8 cellular contexts compared by ENCODE assay signal in genomic region chr2:136327162-136327852, GRCh38.
DNase-seq lines count a peak whose midpoint lies in the region; ATAC-seq and TF ChIP-seq lines count a peak whose summit lies in the region.

No MANE protein-coding gene starts in this region.

- ATAC-seq in activated CD8-positive, alpha-beta T cell treated with anti-CD3 and anti-CD28 coated beads, Interleukin-2, amount 10 ng/mL, durations not matched to agents 7 days and 5 days, result peak; percentile 97

- DNase-seq in COLO668 (lab: John Stamatoyannopoulos, UW; ENCODE audit: unreplicated experiment), result peak; percentile 50
- peak; percentile 67 for DNase-seq in GM20000 (ENCODE audit: low spot score)
- peak; percentile 73 for DNase-seq in HT1080 (ENCODE audit: low read depth)
- peak; percentile 78 for DNase-seq in activated CD8-positive, alpha-beta T cell treated with anti-CD3 and anti-CD28 coated beads, Interleukin-2, amount 10 ng/mL, durations not matched to agents 7 days and 5 days
- DNase-seq in globus pallidus (ENCODE audit: low spot score), result peak; percentile 12
- peak; percentile 66 for DNase-seq in stimulated activated CD8-positive, alpha-beta memory T cell treated with anti-CD3 and anti-CD28 coated beads, Interleukin-12 subunit alpha, Interleukin-12 subunit beta, amount 100 ng/mL, for 1 hour (ENCODE audit: low read depth)
- no peak for DNase-seq in AG20443 (ENCODE audit: low spot score)
- no peak for DNase-seq in HK-2 (ENCODE audit: unreplicated experiment)

- H3K4me3 Mint-ChIP-seq in activated CD8-positive, alpha-beta T cell treated with anti-CD3 and anti-CD28 coated beads, Interleukin-2, amount 10 ng/mL, durations not matched to agents 7 days and 5 days, result peak overlapping the region; percentile 77

- H3K27me3 Mint-ChIP-seq in activated CD8-positive, alpha-beta T cell treated with anti-CD3 and anti-CD28 coated beads, Interleukin-2, amount 10 ng/mL, durations not matched to agents 7 days and 5 days (ENCODE audit: low read depth), result peaks cover 2% of the 10 kb centered on the region

- POLR2A ChIA-PET in activated CD8-positive, alpha-beta T cell treated with anti-CD3 and anti-CD28 coated beads, Interleukin-2, amount 10 ng/mL, durations not matched to agents 7 days and 5 days (lab: Charles Lee), result interaction anchor here (0.6 to 3.1 kb wide), 12 partner anchors 8 to 343 kb away, joined by 3 to 11 read pairs (median 4); no protein-coding TSS in a partner anchor

- peaks cover 4% of the 10 kb centered on the region for H3K36me3 Mint-ChIP-seq in activated CD8-positive, alpha-beta T cell treated with anti-CD3 and anti-CD28 coated beads, Interleukin-2, amount 10 ng/mL, durations not matched to agents 7 days and 5 days (ENCODE audit: low read depth)

- H3K9me3 Mint-ChIP-seq in activated CD8-positive, alpha-beta T cell treated with anti-CD3 and anti-CD28 coated beads, Interleukin-2, amount 10 ng/mL, durations not matched to agents 7 days and 5 days (ENCODE audit: insufficient read depth), result peaks cover 3% of the 10 kb centered on the region

- H3K4me1 Mint-ChIP-seq in activated CD8-positive, alpha-beta T cell treated with anti-CD3 and anti-CD28 coated beads, Interleukin-2, amount 10 ng/mL, durations not matched to agents 7 days and 5 days (ENCODE audit: low read depth), result peaks cover 43% of the 10 kb centered on the region

- peak overlapping the region; percentile 97 for H3K27ac Mint-ChIP-seq in activated CD8-positive, alpha-beta T cell treated with anti-CD3 and anti-CD28 coated beads, Interleukin-2, amount 10 ng/mL, durations not matched to agents 7 days and 5 days

- TF ChIP-seq CTCF in GM20000 (IDR thresholded peaks at IDR 0.05; ENCODE audit: extremely low read depth, missing control alignments), result no peak

- CTCF ChIA-PET in activated CD8-positive, alpha-beta T cell treated with anti-CD3 and anti-CD28 coated beads, Interleukin-2, amount 10 ng/mL, durations not matched to agents 7 days and 5 days (lab: Charles Lee), result interaction anchor here (0.8 to 1.4 kb wide), 11 partner anchors 46 to 413 kb away, joined by 3 to 6 read pairs (median 3); no protein-coding TSS in a partner anchor

Comparison
In these comparisons a context has a peak if more than half of its experiments do, and no peak if none do; other contexts are left out.
1. DNase-seq: peak in COLO668 (single experiment), GM20000 (single experiment), HT1080 (single experiment), activated CD8-positive, alpha-beta T cell treated with anti-CD3 and anti-CD28 coated beads, Interleukin-2, amount 10 ng/mL, durations not matched to agents 7 days and 5 days (single experiment), globus pallidus (single experiment) and stimulated activated CD8-positive, alpha-beta memory T cell treated with anti-CD3 and anti-CD28 coated beads, Interleukin-12 subunit alpha, Interleukin-12 subunit beta, amount 100 ng/mL, for 1 hour (single experiment); none in AG20443 (single experiment) and HK-2 (single experiment).